Comparison of ENCODE assay signal across 24 cellular contexts in the genomic region with DNA sequence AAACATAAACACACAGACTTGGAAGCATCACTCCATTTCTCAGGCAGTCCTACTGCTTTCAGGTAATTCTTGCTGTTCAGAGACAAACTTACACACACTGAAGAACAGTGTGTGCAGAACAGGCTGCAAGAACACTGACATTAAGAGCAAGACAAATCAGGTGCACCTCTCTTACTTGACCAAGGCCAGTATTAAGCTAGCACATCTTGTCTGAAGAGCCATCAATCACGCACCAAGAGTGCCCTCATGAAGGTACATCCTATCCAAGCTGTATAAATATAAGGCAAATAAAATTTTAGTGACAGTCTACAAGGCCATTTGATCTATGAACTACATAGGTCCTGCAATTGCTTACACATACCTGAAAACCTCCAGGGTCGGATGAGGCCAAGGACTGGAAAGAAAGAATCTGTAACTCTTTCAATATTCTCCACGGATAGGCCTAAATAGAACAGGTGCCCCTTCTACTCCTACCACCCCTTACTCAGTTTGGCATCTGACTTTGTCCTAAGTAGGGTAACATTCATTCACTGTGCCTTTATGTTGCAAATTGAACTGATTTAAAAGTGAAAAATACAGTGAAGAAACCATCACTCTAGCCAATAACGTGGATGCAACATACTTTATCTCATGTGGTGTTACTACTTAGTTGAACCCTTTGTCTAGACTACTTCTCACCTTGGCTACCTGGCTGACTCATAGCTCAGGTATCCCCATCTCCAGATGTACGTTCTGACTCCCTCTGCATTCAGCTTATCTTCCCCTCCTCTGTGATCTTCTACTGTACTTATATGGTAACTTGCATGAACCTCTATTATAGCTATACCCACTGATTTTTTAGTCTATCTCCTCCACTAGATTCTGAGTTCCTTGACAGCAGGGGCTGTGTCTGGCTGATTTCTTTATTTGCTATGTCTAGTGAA.
DNase-seq lines count a peak whose midpoint lies in the region; ATAC-seq, FAIRE-seq and TF ChIP-seq lines count a peak whose summit lies in the region.
"Had no signal": no experiment of that assay in that cellular context is flagged by ENCODE, and none has a peak within 500 bp of the region (broad histone marks: within the 10 kb centered on the region; RNA-seq: fewer than 3 reads in every experiment).

No MANE protein-coding gene starts in this region.

- 0 out of 4 replicates have a peak, but pooled peaks of 1 of the 2 experiments have one; percentile 1 for TF ChIP-seq RAD21 in H1 (IDR thresholded peaks at IDR 0.05 in 1 of 2, conservative IDR thresholded peaks at IDR 0.05 in 1 of 2; ENCODE audit: low read depth in 2 of 2, low read length in 2 of 2)

- WGBS in H1 (ENCODE audit: extremely low coverage in 1 of 2, insufficient coverage in 1 of 2, insufficient read length in 1 of 2, insufficient replicate concordance in 2 of 2, low coverage in 1 of 2, low lambda C conversion rate in 2 of 2, missing lambda C conversion rate in 1 of 2), 2 experiments: 3% methylated on average over 5 of the region's 5 CpGs; no CpG with 5 or more reads in 1 of the 2 experiments

- peak in 1 of 2 experiments; percentile 77; a peak in 1 of 3 replicates for TF ChIP-seq EP300 in H1 (IDR thresholded peaks at IDR 0.05; ENCODE audit: borderline replicate concordance in 1 of 2, low read depth in 2 of 2, low read length in 2 of 2)

- no peak overlapping the region for H2AFZ ChIP-seq in H1 (ENCODE audit: low read length)

- H2BK15ac ChIP-seq in H1 (ENCODE audit: low read length): no peak overlapping the region

- peak overlapping the region; percentile 55 for H2BK20ac ChIP-seq in H1 (ENCODE audit: low read length)

- H3K23me2 ChIP-seq in H1 (ENCODE audit: low read depth, low read length): peaks cover 2% of the 10 kb centered on the region; the same call in 1 of the 2 replicates

- H3K9me3 ChIP-seq in ES-I3 (ENCODE audit: control insufficient read depth, insufficient read depth, low read length) (no peaks in the 10 kb centered on the region), H1 (ENCODE audit: insufficient read depth in 2 of 2, low read depth in 1 of 2, low read length in 1 of 2) (no peaks in the 10 kb centered on the region; a peak in 1 of 4 replicates), iPS-20b (ENCODE audit: insufficient read depth, low read depth, low read length) (peaks cover 3% of the 10 kb centered on the region; the same call in 1 of the 2 replicates)
- H3K9me3 ChIP-seq: Peyer's patch, stomach, transverse colon had no signal

- peak overlapping the region; percentile 82 for H3K27ac ChIP-seq in H1 (ENCODE audit: low read depth, low read length)
- peak overlapping the region; percentile 84 for H3K27ac ChIP-seq in iPS-20b (ENCODE audit: low read length)
- H3K27ac ChIP-seq: HL-60, Peyer's patch, stomach, transverse colon had no signal

- H4K91ac ChIP-seq in H1 (replicated peaks; ENCODE audit: insufficient read length, low read length): peak overlapping the region; percentile 97

- no peaks in the 10 kb centered on the region for H3K79me1 ChIP-seq in H1 (ENCODE audit: low read depth, low read length)

- no peak overlapping the region for H4K8ac ChIP-seq in H1 (ENCODE audit: extremely low read depth, insufficient read depth, low read length)

- H3K56ac ChIP-seq in H1 (replicated peaks; ENCODE audit: insufficient read length, low read depth, low read length): peak overlapping the region; percentile 33

- H4K20me1 ChIP-seq in H1 (replicated peaks in 1 of 2; ENCODE audit: control insufficient read depth in 1 of 2, insufficient read depth in 2 of 2, low read length in 2 of 2): no peaks in the 10 kb centered on the region

- peak; percentile 99 for FAIRE-seq in H1 (lab: Jason Lieb, UNC)
- FAIRE-seq: K562 had no signal

- H3K18ac ChIP-seq in H1 (ENCODE audit: extremely low read depth, low read length): peak overlapping the region; percentile 93

- H2BK12ac ChIP-seq in H1 (ENCODE audit: low read depth, low read length): peak overlapping the region; percentile 95

- H2BK120ac ChIP-seq in H1 (replicated peaks; ENCODE audit: low read depth, low read length): peak overlapping the region; percentile 85

- H2BK5ac ChIP-seq in H1 (ENCODE audit: low read depth, low read length): peak overlapping the region; percentile 98

- peak overlapping the region; percentile 71 to 80 for H3K4me2 ChIP-seq in H1 (ENCODE audit: insufficient read depth in 1 of 2, low read depth in 2 of 2, low read length in 2 of 2)

- TF ChIP-seq CTCF in LNCaP clone FGC (IDR thresholded peaks at IDR 0.05; ENCODE audit: control insufficient read depth, extremely low read depth, insufficient read depth) (no peak), H1 (IDR thresholded peaks at IDR 0.05; ENCODE audit: control extremely low read depth in 1 of 3, insufficient read depth in 1 of 3, low read depth in 1 of 3, low read length in 3 of 3) (no peak)

- peak overlapping the region; percentile 69 for H3K4ac ChIP-seq in H1 (replicated peaks; ENCODE audit: insufficient read length, low read depth, low read length)

- H3K4me1 ChIP-seq in ES-I3 (ENCODE audit: insufficient read depth, low read length): peaks cover 14% of the 10 kb centered on the region
- peaks cover 2 to 22% (median 7%) of the 10 kb centered on the region in 4 experiments; a peak in 5 of 7 replicates for H3K4me1 ChIP-seq in H1 (replicated peaks in 1 of 4; ENCODE audit: control insufficient read depth in 3 of 4, insufficient read depth in 4 of 4, low read length in 3 of 4)
- H3K4me1 ChIP-seq in iPS-20b (ENCODE audit: insufficient read depth, low read length): peaks cover 14% of the 10 kb centered on the region; the same call in 1 of the 2 replicates
- H3K4me1 ChIP-seq: Peyer's patch, transverse colon had no signal

- peak; percentile 56 for DNase-seq in LNCaP clone FGC (ENCODE audit: low read depth)
- peak in 1 of 2 experiments; percentile 69 for DNase-seq in H1 (ENCODE audit: low read depth in 1 of 2, low spot score in 2 of 2)
- DNase-seq in activated effector memory CD4-positive, alpha-beta T cell treated with Interleukin-2 at 50 U/mL for 16 hours: no peak
- DNase-seq: activated naive CD4-positive, alpha-beta T cell treated with anti-CD3 and anti-CD28 coated beads, Interleukin-2, amount 10 ng/mL, durations not matched to agents 7 days and 5 days; activated T-cell treated with anti-CD3 and anti-CD28 coated beads, Interleukin-2, amount 50 U/mL, for 48 hours; aorta; DMS 273 treated with DMSO at 0.1 percent for 48 hours; kidney glomerular epithelial cell; naive thymus-derived CD8-positive, alpha-beta T cell; NCI-H1694 treated with DMSO at 0.1 percent for 48 hours; NCI-H2227 treated with DMSO at 0.1 percent for 48 hours; Peyer's patch; stimulated activated CD4-positive, alpha-beta T cell treated with anti-CD3 and anti-CD28 coated beads, Interleukin-4, amount 100 ng/mL, for 4 hours; stomach; T1000; transverse colon had no signal

- CTCF ChIA-PET in H1 (lab: Charles Lee; ENCODE audit: partially characterized antibody): interaction anchor here (1.1 to 1.3 kb wide), 2 partner anchors 9 to 35 kb away, joined by 3 to 4 read pairs; no protein-coding TSS in a partner anchor

- H3K9ac ChIP-seq in ES-I3 (ENCODE audit: low read depth, low read length) (peak overlapping the region; percentile 60), H1 (replicated peaks in 1 of 4; ENCODE audit: extremely low read depth in 1 of 4, low read depth in 3 of 4, low read length in 3 of 4) (peak overlapping the region; percentile 35 to 93 (median 71); a peak in 6 of 7 replicates), iPS-20b (ENCODE audit: low read depth, low read length) (peak overlapping the region; percentile 86)

- H3K23ac ChIP-seq in H1 (ENCODE audit: insufficient read length): no peak overlapping the region

- TF ChIP-seq POLR2A in H1 (IDR thresholded peaks at IDR 0.05; ENCODE audit: control extremely low read depth in 1 of 2, low read depth in 2 of 2, low read length in 2 of 2): peak; percentile 77 to 98

- no peak overlapping the region for H3K4me3 ChIP-seq in LNCaP clone FGC (ENCODE audit: low read depth, low read length)
- H3K4me3 ChIP-seq in H1 (ENCODE audit: extremely low read depth in 1 of 4, insufficient read depth in 2 of 4, low read depth in 3 of 4, low read length in 4 of 4): peak overlapping the region; percentile 53 to 71 (median 66)
- H3K4me3 ChIP-seq in iPS-20b (ENCODE audit: low read length): peak overlapping the region; percentile 72
- H3K4me3 ChIP-seq: K562, Peyer's patch, stomach, transverse colon had no signal

- H3K36me3 ChIP-seq in ES-I3 (ENCODE audit: insufficient read depth, low read length) (peaks cover 3% of the 10 kb centered on the region; the same call in 1 of the 2 replicates), H1 (ENCODE audit: control insufficient read depth in 2 of 4, insufficient read depth in 4 of 4, low read length in 3 of 4) (peaks cover 0 to 6% (median 0%) of the 10 kb centered on the region in 4 experiments; a peak in 1 of 8 replicates), iPS-20b (ENCODE audit: insufficient read depth, low read depth, low read length) (peaks cover 8% of the 10 kb centered on the region; the same call in 1 of the 2 replicates)
- H3K36me3 ChIP-seq: Peyer's patch, stomach, transverse colon had no signal

- H2AK5ac ChIP-seq in H1 (ENCODE audit: low read depth, low read length): peak overlapping the region; percentile 71

- peak overlapping the region; percentile 7 for H3K14ac ChIP-seq in H1 (ENCODE audit: insufficient read length)

- H3K79me2 ChIP-seq in H1 (ENCODE audit: control insufficient read depth in 1 of 2, insufficient read depth in 2 of 2, low read length in 2 of 2): peaks cover 15 to 52% of the 10 kb centered on the region in 2 experiments

- peak overlapping the region; percentile 61 for H4K5ac ChIP-seq in H1 (ENCODE audit: insufficient read length, low read depth, low read length)

- POLR2A ChIA-PET in H1 (lab: Charles Lee; ENCODE audit: partially characterized antibody): interaction anchor here (0.6 to 3.4 kb wide), 27 partner anchors 9 to 473 kb away, joined by 3 to 44 read pairs (median 4); a partner anchor contains a TSS

- H3K27me3 ChIP-seq in H1 (replicated peaks in 1 of 4; ENCODE audit: control insufficient read depth in 3 of 4, extremely low read depth in 1 of 4, insufficient read depth in 3 of 4, low read length in 3 of 4) (no peaks in the 10 kb centered on the region), iPS-20b (ENCODE audit: insufficient read depth, low read length) (no peaks in the 10 kb centered on the region)
- H3K27me3 ChIP-seq: Peyer's patch, stomach, transverse colon had no signal

- ATAC-seq in GM21381 (IDR thresholded peaks at IDR 0.05; ENCODE audit: unreplicated experiment): no peak
- no peak for ATAC-seq in GM19328 (IDR thresholded peaks at IDR 0.05; ENCODE audit: unreplicated experiment)
- no peak for ATAC-seq in GM18867 (IDR thresholded peaks at IDR 0.05; ENCODE audit: unreplicated experiment)
- ATAC-seq: activated CD4-positive, CD25-positive, alpha-beta regulatory T cell treated with anti-CD3 and anti-CD28 coated beads, Interleukin-2, amount 50 U/mL, for 24 hours; K562; naive thymus-derived CD8-positive, alpha-beta T cell had no signal

TF ChIP-seq in H1, 55 proteins besides CTCF, POLR2A, EP300 and RAD21 (continues in another document):
- no peak for TF ChIP-seq HDAC2 (IDR thresholded peaks at IDR 0.05; ENCODE audit: borderline replicate concordance in 1 of 2, low read depth in 2 of 2, low read length in 2 of 2)
